In genomic region chr1:180295999-180296398, GRCh38 we compare ENCODE assay signal across 24 cellular contexts.
"Had no signal": no experiment of that assay in that cellular context is flagged by ENCODE, and none has a peak within 500 bp of the region (broad histone marks: within the 10 kb centered on the region; RNA-seq: fewer than 3 reads in every experiment).

No MANE protein-coding gene starts in this region.

- H3K27ac Mint-ChIP-seq: nephron progenitor cell; stimulated activated memory B cell treated with anti-CD40 and anti-IgM and Interleukin-4, amounts not matched to agents 10 μg/mL and 1 μg/mL and 100 μg/mL, for 72 hours; stimulated activated naive CD8-positive, alpha-beta T cell treated with anti-CD3 and anti-CD28 coated beads, Interleukin-15, amount 100 ng/mL, for 72 hours had no signal

- H3K9me3 Mint-ChIP-seq: immature natural killer cell had no signal

- H3K36me3 ChIP-seq: esophagus squamous epithelium, lower lobe of right lung, prostate gland, sigmoid colon, suprapubic skin, transverse colon, upper lobe of right lung, uterus had no signal

- H3K27ac ChIP-seq: coronary artery, esophagus squamous epithelium, lower lobe of right lung, prostate gland, sigmoid colon, suprapubic skin, transverse colon, upper lobe of right lung, uterus had no signal

- H3K27me3 Mint-ChIP-seq: naive thymus-derived CD8-positive, alpha-beta T cell; stimulated activated memory B cell treated with anti-CD40 and anti-IgM and Interleukin-4, amounts not matched to agents 10 μg/mL and 1 μg/mL and 100 μg/mL, for 72 hours; stimulated activated naive CD8-positive, alpha-beta T cell treated with anti-CD3 and anti-CD28 coated beads, Interleukin-15, amount 100 ng/mL, for 72 hours had no signal

- H3K9me3 ChIP-seq: esophagus squamous epithelium, lower lobe of right lung, prostate gland, sigmoid colon, suprapubic skin, transverse colon, upper lobe of right lung, uterus had no signal

- H3K4me1 Mint-ChIP-seq: nephron progenitor cell; stimulated activated memory B cell treated with anti-CD40 and anti-IgM and Interleukin-4, amounts not matched to agents 10 μg/mL and 1 μg/mL and 100 μg/mL, for 72 hours had no signal

- ATAC-seq: left ventricle myocardium superior; lower lobe of right lung; naive thymus-derived CD8-positive, alpha-beta T cell; right cardiac atrium; stimulated activated memory B cell treated with anti-CD40 and anti-IgM and Interleukin-4, amounts not matched to agents 10 μg/mL and 1 μg/mL and 100 μg/mL, for 72 hours; stimulated activated naive CD8-positive, alpha-beta T cell treated with anti-CD3 and anti-CD28 coated beads, Interleukin-15, amount 100 ng/mL, for 72 hours; upper lobe of right lung had no signal

- H3K4me3 ChIP-seq: coronary artery, esophagus squamous epithelium, lower lobe of right lung, prostate gland, sigmoid colon, suprapubic skin, transverse colon, upper lobe of right lung, uterus had no signal

- DNase-seq: dermis blood vessel endothelial cell; effector memory CD4-positive, alpha-beta T cell; erythroblast; esophagus squamous epithelium; hypothalamus; immature natural killer cell; islet precursor cell; left ventricle myocardium superior; lower lobe of right lung; naive thymus-derived CD8-positive, alpha-beta T cell; nephron progenitor cell; sigmoid colon; stimulated activated CD4-positive, alpha-beta T cell treated with anti-CD3 and anti-CD28 coated beads, Interleukin-2, amount 100 ng/mL, for 24 hours; stimulated activated CD4-positive, alpha-beta T cell treated with anti-CD3 and anti-CD28 coated beads, Interleukin-4, amount 100 ng/mL, for 24 hours; stimulated activated naive CD8-positive, alpha-beta T cell treated with anti-CD3 and anti-CD28 coated beads, Interleukin-15, amount 100 ng/mL, for 72 hours; transverse colon; upper lobe of right lung; uterus had no signal

- H3K4me1 ChIP-seq: esophagus squamous epithelium, lower lobe of right lung, prostate gland, sigmoid colon, suprapubic skin, upper lobe of right lung, uterus had no signal

- FAIRE-seq: frontal cortex had no signal

- H3K4me3 Mint-ChIP-seq: immature natural killer cell; naive thymus-derived CD8-positive, alpha-beta T cell; nephron progenitor cell; stimulated activated memory B cell treated with anti-CD40 and anti-IgM and Interleukin-4, amounts not matched to agents 10 μg/mL and 1 μg/mL and 100 μg/mL, for 72 hours; stimulated activated naive CD8-positive, alpha-beta T cell treated with anti-CD3 and anti-CD28 coated beads, Interleukin-15, amount 100 ng/mL, for 72 hours had no signal

- H3K27me3 ChIP-seq: esophagus squamous epithelium, sigmoid colon, suprapubic skin, transverse colon, upper lobe of right lung, uterus had no signal
